Comparison of ENCODE assay signal across 8 cellular contexts in the genomic region with DNA sequence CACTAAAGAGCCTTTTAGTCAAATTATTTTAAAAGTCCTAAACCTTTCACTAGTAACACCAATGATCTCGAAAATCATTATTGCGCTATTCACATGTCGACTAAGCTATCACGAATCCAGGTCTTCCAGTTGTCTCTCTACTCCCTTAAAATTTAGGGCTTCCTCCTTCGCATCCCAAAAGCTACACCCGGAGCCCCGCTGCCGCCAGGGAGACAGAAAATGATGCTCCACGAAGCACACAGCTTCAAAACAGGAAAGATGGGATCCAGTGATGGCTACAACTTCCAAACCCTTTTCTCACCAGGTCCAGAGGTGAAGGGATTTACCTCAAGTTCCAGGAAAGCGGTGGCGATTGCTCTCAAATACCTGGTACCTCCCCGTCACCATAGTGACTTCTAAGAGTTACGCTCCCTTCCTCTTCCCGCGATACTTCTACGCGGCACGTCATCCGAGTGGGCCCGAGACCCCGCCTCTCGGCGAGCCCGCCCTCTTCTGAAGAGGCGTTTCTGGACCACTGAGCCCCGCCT. TPM values are rescaled to one million over a fixed set of nuclear protein-coding genes. Genes with fewer than 3 reads are reported as not detected.
A peak's percentile ranks its signal among the peaks of the same experiment; 100 is the strongest.
DNase-seq lines count a peak whose midpoint lies in the region; ATAC-seq and TF ChIP-seq lines count a peak whose summit lies in the region.

A gene (minus strand): TSS at position 406 of the 527 bp plus-strand sequence. CDS start 14,625 bp downstream, outside the sequence.

- H3K27ac ChIP-seq in BLaER1, result peak within 1 kb of the TSS; percentile 98
- peak within 1 kb of the TSS; percentile 91 to 93 for H3K27ac ChIP-seq in left lung

- H3K4me1 ChIP-seq in BLaER1, result peaks cover 30% of the 10 kb centered on the region
- peaks cover 0 to 44% of the 10 kb centered on the region in 2 donors for H3K4me1 ChIP-seq in left lung

- H3K4me3 ChIP-seq in BLaER1, result peak within 1 kb of the TSS; percentile 94
- peak within 1 kb of the TSS; percentile 72 to 81 for H3K4me3 ChIP-seq in left lung

- no peak for TF ChIP-seq CTCF in left lung (IDR thresholded peaks at IDR 0.05)

- H3K27me3 ChIP-seq in BLaER1 (no peaks in the 10 kb centered on the region), left lung (no peaks in the 10 kb centered on the region)

- peak within 1 kb of the TSS; percentile 96 for H3K4me2 ChIP-seq in BLaER1

- H3K9me3 ChIP-seq in BLaER1 (no peaks in the 10 kb centered on the region), left lung (no peaks in the 10 kb centered on the region)

- H3K36me3 ChIP-seq in BLaER1, result no peaks in the 10 kb centered on the region
- no peaks in the 10 kb centered on the region for H3K36me3 ChIP-seq in left lung

- peak; percentile 97 for DNase-seq in NCI-H774 (lab: John Stamatoyannopoulos, UW)
- DNase-seq in activated CD4-positive, alpha-beta T cell treated with anti-CD3 and anti-CD28 coated beads, Interleukin-2, amount 50 U/mL, for 4 hours, result peak; percentile 94 to 95
- peak; percentile 98 for DNase-seq in dermis blood vessel endothelial cell
- DNase-seq in left lung, result peak; percentile 96 to 98
- peak; percentile 91 for DNase-seq in stimulated activated CD4-positive, alpha-beta T cell treated with anti-CD3 and anti-CD28 coated beads, Interleukin-2, amount 100 ng/mL, for 48 hours

- peaks cover 44% of the 10 kb centered on the region for H4K20me1 ChIP-seq in BLaER1

- peak; percentile 92 for ATAC-seq in GM19397 (IDR thresholded peaks at IDR 0.05; ENCODE audit: unreplicated experiment)
- ATAC-seq in HG03565 (IDR thresholded peaks at IDR 0.05; ENCODE audit: unreplicated experiment), result peak; percentile 94
- peak; percentile 91 for ATAC-seq in left lung

- peak within 1 kb of the TSS; percentile 99 for H3K9ac ChIP-seq in BLaER1

- intact Hi-C loops in left lung (cut with DNase I), result no loop called here

RNA-seq across cellular contexts. Expression of the gene that starts here (rescaled TPM):
- total RNA-seq in dermis blood vessel endothelial cell (28.6 and 31.4 TPM in 2 replicates), left lung (10 to 100 TPM; 27.9 to 45.0 TPM)

Comparison
In these comparisons a context has a peak if more than half of its experiments do, and no peak if none do; other contexts are left out.
1. Peak in every context shown above with its lines: DNase-seq, ATAC-seq, H3K4me3 ChIP-seq and H3K27ac ChIP-seq.